In genomic region chr3:138863776-138864113, GRCh38 we compare ENCODE assay signal across 10 cellular contexts. TPM values are rescaled to one million over a fixed set of nuclear protein-coding genes. Genes with fewer than 3 reads are reported as not detected.
DNase-seq lines count a peak whose midpoint lies in the region; ATAC-seq and TF ChIP-seq lines count a peak whose summit lies in the region.
"Had no signal": no experiment of that assay in that cellular context is flagged by ENCODE, and none has a peak within 500 bp of the region (broad histone marks: within the 10 kb centered on the region; RNA-seq: fewer than 3 reads in every experiment).

No MANE protein-coding gene starts in this region.

- peak overlapping the region; percentile 83 for H3K9ac ChIP-seq in HUES6 (ENCODE audit: low read length)

- TF ChIP-seq CTCF in RWPE1 (conservative IDR thresholded peaks at IDR 0.05; ENCODE audit: low read depth), result no peak
- TF ChIP-seq CTCF in foreskin keratinocyte (conservative IDR thresholded peaks at IDR 0.05), result no peak

- DNase-seq in RWPE1 (ENCODE audit: low spot score), result no peak
- no peak for DNase-seq in foreskin keratinocyte
- DNase-seq in stimulated activated CD4-positive, alpha-beta T cell treated with anti-CD3 and anti-CD28 coated beads, Interleukin-1b, Interleukin-23, amount 100 ng/mL, for 48 hours, result no peak
- DNase-seq in KBM-7, result no peak
- DNase-seq: COR-L47 had no signal

- POLR2A ChIA-PET in RWPE1 (lab: Yijun Ruan, JAX; ENCODE audit: low non-redundant PET), result no interaction called here

- CTCF ChIA-PET in RWPE1 (lab: Yijun Ruan, JAX), result interaction anchor here (0.6 to 2.2 kb wide), 2 partner anchors 51 to 52 kb away, joined by 3 to 6 read pairs; no protein-coding TSS in a partner anchor

- H3K27me3 ChIP-seq in HUES6 (ENCODE audit: control insufficient read depth, insufficient read depth, low read length), result no peaks in the 10 kb centered on the region
- no peaks in the 10 kb centered on the region for H3K27me3 ChIP-seq in foreskin keratinocyte

- ATAC-seq in foreskin keratinocyte (no peak), GM21526 (IDR thresholded peaks at IDR 0.05; ENCODE audit: low FRiP score, unreplicated experiment) (no peak)
- no peak for ATAC-seq in activated CD4-positive, CD25-positive, alpha-beta regulatory T cell treated with anti-CD3 and anti-CD28 coated beads, Interleukin-2, amount 50 U/mL, for 24 hours

- H3K4me3 ChIP-seq in HUES6 (ENCODE audit: low read depth, low read length) (no peak overlapping the region), skin epidermis (no peak overlapping the region)
- H3K4me3 ChIP-seq: mucosa of descending colon had no signal

- H3K36me3 ChIP-seq in HUES6 (ENCODE audit: control insufficient read depth, insufficient read depth, low read length), result no peaks in the 10 kb centered on the region

- in situ Hi-C loops in KBM-7 (cut with MboI; ENCODE audit: low pct_unique_long_range_greater_than_20kb, low sequenced_read_pairs), result no loop called here

- peak overlapping the region; percentile 93 for H3K27ac ChIP-seq in HUES6 (ENCODE audit: low read depth, low read length)
- peak overlapping the region; percentile 77 for H3K27ac ChIP-seq in RWPE1
- H3K27ac ChIP-seq in foreskin keratinocyte, result peak overlapping the region; percentile 100
- H3K27ac ChIP-seq in skin epidermis, result peak overlapping the region in 20 of 21 experiments; percentile 20 to 96 (median 80)

- H3K9me3 ChIP-seq in HUES6 (ENCODE audit: control insufficient read depth, insufficient read depth, low read depth, low read length), result no peaks in the 10 kb centered on the region
- H3K9me3 ChIP-seq: mucosa of descending colon had no signal

- peaks cover 32% of the 10 kb centered on the region for H3K4me1 ChIP-seq in HUES6 (ENCODE audit: control insufficient read depth, insufficient read depth, low read length)
- peaks cover 19% of the 10 kb centered on the region for H3K4me1 ChIP-seq in foreskin keratinocyte

RNA-seq across cellular contexts. Expression of gene PIK3CB, which starts 29.0 kb away (rescaled TPM):
- 22.9 and 23.7 TPM in 2 replicates for total RNA-seq in foreskin keratinocyte
- polyA plus RNA-seq in foreskin keratinocyte, result 8.0 and 9.1 TPM in 2 replicates
